In genomic region chr5:80655231-80655784, GRCh38 we compare ENCODE assay signal across 8 cellular contexts. TPM values are rescaled to one million over a fixed set of nuclear protein-coding genes. Genes with fewer than 3 reads are reported as not detected.
A peak's percentile ranks its signal among the peaks of the same experiment; 100 is the strongest.
DNase-seq lines count a peak whose midpoint lies in the region; ATAC-seq, FAIRE-seq and TF ChIP-seq lines count a peak whose summit lies in the region.

No MANE protein-coding gene starts in this region.

- TF ChIP-seq POLR2A in thyroid gland (IDR thresholded peaks at IDR 0.05), result no peak

- ATAC-seq in activated T-helper 17 cell treated with anti-CD3 and anti-CD28 coated beads, Interleukin-2, amount 50 U/mL, for 72 hours (replicated peaks), result no peak
- ATAC-seq in GM21515 (IDR thresholded peaks at IDR 0.05; ENCODE audit: unreplicated experiment) (no peak), HG03521 (IDR thresholded peaks at IDR 0.05; ENCODE audit: unreplicated experiment) (no peak)

- no peaks in the 10 kb centered on the region for H3K9me3 ChIP-seq in kidney (ENCODE audit: control insufficient read depth in 1 of 2, low read length in 2 of 2)
- H3K9me3 ChIP-seq in thyroid gland, result no peaks in the 10 kb centered on the region

- H3K4me3 Mint-ChIP-seq in activated naive CD4-positive, alpha-beta T cell treated with anti-CD3 and anti-CD28 coated beads, Interleukin-2, amount 50 U/mL, for 24 hours, result peak overlapping the region; percentile 96
- no peak overlapping the region for H3K4me3 Mint-ChIP-seq in activated T-helper 17 cell treated with anti-CD3 and anti-CD28 coated beads, Interleukin-2, amount 50 U/mL, for 72 hours

- H3K27me3 ChIP-seq in thyroid gland, result no peaks in the 10 kb centered on the region

- H3K36me3 ChIP-seq in kidney (ENCODE audit: control insufficient read depth in 1 of 2, insufficient read depth in 2 of 2, low read length in 2 of 2) (peaks cover 0 to 11% of the 10 kb centered on the region in 2 donors), thyroid gland (peaks cover 4 to 25% of the 10 kb centered on the region in 2 donors)

- peak overlapping the region; percentile 49 to 71 for H3K9ac ChIP-seq in kidney (ENCODE audit: low read length in 2 of 2)

- no peak for FAIRE-seq in kidney (lab: Jason Lieb, UNC)

- TF ChIP-seq CTCF in kidney (IDR thresholded peaks at IDR 0.05; ENCODE audit: borderline replicate concordance, extremely low read depth, insufficient read depth) (no peak), thyroid gland (IDR thresholded peaks at IDR 0.05) (no peak)

- no peaks in the 10 kb centered on the region for H3K9me3 Mint-ChIP-seq in activated naive CD4-positive, alpha-beta T cell treated with anti-CD3 and anti-CD28 coated beads, Interleukin-2, amount 50 U/mL, for 24 hours
- no peaks in the 10 kb centered on the region for H3K9me3 Mint-ChIP-seq in activated T-helper 17 cell treated with anti-CD3 and anti-CD28 coated beads, Interleukin-2, amount 50 U/mL, for 72 hours

- H3K4me1 Mint-ChIP-seq in activated naive CD4-positive, alpha-beta T cell treated with anti-CD3 and anti-CD28 coated beads, Interleukin-2, amount 50 U/mL, for 24 hours, result peaks cover 42% of the 10 kb centered on the region
- peaks cover 13% of the 10 kb centered on the region for H3K4me1 Mint-ChIP-seq in activated T-helper 17 cell treated with anti-CD3 and anti-CD28 coated beads, Interleukin-2, amount 50 U/mL, for 72 hours

- H3K27ac ChIP-seq in kidney (ENCODE audit: low read depth in 2 of 2, low read length in 2 of 2) (peak overlapping the region; percentile 11 to 93), thyroid gland (peak overlapping the region; percentile 34 to 92 (median 87))

- H3K36me3 Mint-ChIP-seq in activated naive CD4-positive, alpha-beta T cell treated with anti-CD3 and anti-CD28 coated beads, Interleukin-2, amount 50 U/mL, for 24 hours, result peaks cover 12% of the 10 kb centered on the region
- H3K36me3 Mint-ChIP-seq in activated T-helper 17 cell treated with anti-CD3 and anti-CD28 coated beads, Interleukin-2, amount 50 U/mL, for 72 hours (ENCODE audit: low read depth), result peaks cover 51% of the 10 kb centered on the region

- no peak for DNase-seq in activated naive CD4-positive, alpha-beta T cell (lab: John Stamatoyannopoulos, UW)
- DNase-seq in kidney (no peak), thyroid gland (no peak), H4 (ENCODE audit: low spot score) (no peak)

- intact Hi-C loops in kidney (cut with DNase I), result no loop called here
- intact Hi-C loops in thyroid gland (cut with DNase I), result loop anchor here (5.0 kb wide), 1 partner anchor 243 kb away; no protein-coding TSS in a partner anchor

- H3K4me1 ChIP-seq in kidney (ENCODE audit: control insufficient read depth in 1 of 2, insufficient read depth in 1 of 2, low read depth in 1 of 2, low read length in 2 of 2) (peaks cover 0 to 5% of the 10 kb centered on the region in 2 donors), thyroid gland (peaks cover 8 to 14% of the 10 kb centered on the region in 2 donors)

- H3K27ac Mint-ChIP-seq in activated naive CD4-positive, alpha-beta T cell treated with anti-CD3 and anti-CD28 coated beads, Interleukin-2, amount 50 U/mL, for 24 hours, result peak overlapping the region; percentile 98
- H3K27ac Mint-ChIP-seq in activated T-helper 17 cell treated with anti-CD3 and anti-CD28 coated beads, Interleukin-2, amount 50 U/mL, for 72 hours, result peak overlapping the region; percentile 96

- no peaks in the 10 kb centered on the region for H3K27me3 Mint-ChIP-seq in activated naive CD4-positive, alpha-beta T cell treated with anti-CD3 and anti-CD28 coated beads, Interleukin-2, amount 50 U/mL, for 24 hours
- no peaks in the 10 kb centered on the region for H3K27me3 Mint-ChIP-seq in activated T-helper 17 cell treated with anti-CD3 and anti-CD28 coated beads, Interleukin-2, amount 50 U/mL, for 72 hours

- WGBS in thyroid gland, 2 donors, result 22 to 23% methylated on average over 7 of the region's 7 CpGs

- peak overlapping the region; percentile 79 to 86 for H3K4me3 ChIP-seq in kidney (ENCODE audit: low read length in 2 of 2)
- peak overlapping the region in 2 of 3 donors; percentile 15 to 68 for H3K4me3 ChIP-seq in thyroid gland (replicated peaks in 1 of 3)

RNA-seq across cellular contexts. Expression of gene DHFR, which starts 0.5 kb away (rescaled TPM):
- 10 to 100 TPM; 71.9 to 80.2 TPM for total RNA-seq in activated T-helper 17 cell treated with anti-CD3 and anti-CD28 coated beads, Interleukin-2, amount 50 U/mL, for 72 hours
- total RNA-seq in kidney, result 14.3 TPM
- polyA plus RNA-seq in kidney (ENCODE audit: insufficient read depth, low read depth, low replicate concordance), result 13.7 TPM
- 10 to 100 TPM in 3 of 4 donors, 1 to 10 TPM in 1; 5.6 to 12.8 (median 11.5) TPM for total RNA-seq in thyroid gland
- total RNA-seq in H4 (2014; rRNA removed; shearing (Covaris generic)), result 64.4 and 77.7 TPM in 2 replicates

RNA-seq across cellular contexts. Expression of gene MSH3, which starts 0.9 kb away (rescaled TPM):
- 10 to 100 TPM; 23.6 to 24.9 TPM for total RNA-seq in activated T-helper 17 cell treated with anti-CD3 and anti-CD28 coated beads, Interleukin-2, amount 50 U/mL, for 72 hours
- total RNA-seq in kidney (22.1 TPM), thyroid gland (10 to 100 TPM; 25.9 to 45.0 (median 26.1) TPM)
- 7.0 TPM for polyA plus RNA-seq in kidney (ENCODE audit: insufficient read depth, low read depth, low replicate concordance)
- 7.2 and 8.4 TPM in 2 replicates for total RNA-seq in H4 (2014; rRNA removed; shearing (Covaris generic))
